Comparison of ENCODE assay signal across 8 cellular contexts in genomic region chr1:28235746-28236655, GRCh38. TPM values are rescaled to one million over a fixed set of nuclear protein-coding genes. Genes with fewer than 3 reads are reported as not detected.
A peak's percentile ranks its signal among the peaks of the same experiment; 100 is the strongest.
DNase-seq lines count a peak whose midpoint lies in the region; TF ChIP-seq lines count a peak whose summit lies in the region.

TSS of gene ATP5IF1 (plus strand) at chr1:28236124. CDS start at chr1:28236184, 60 bp downstream.

- peak within 1 kb of the TSS; percentile 96 for H3K9ac ChIP-seq in neural cell (ENCODE audit: low read length)

- no peak for TF ChIP-seq RAD21 in neural cell (conservative IDR thresholded peaks at IDR 0.05)

- 0 to 1% (median 1%) methylated on average over 41 to 61 of the region's 61 CpGs for WGBS in stomach, 5 donors

- H3F3A ChIP-seq in neural cell (ENCODE audit: insufficient read depth, low read length, poor library complexity, severe bottlenecking) = no peaks in the 10 kb centered on the region

- no peaks in the 10 kb centered on the region for H3K27me3 ChIP-seq in HAP-1 (ENCODE audit: low read depth)
- H3K27me3 ChIP-seq in MG63 = no peaks in the 10 kb centered on the region
- no peaks in the 10 kb centered on the region for H3K27me3 ChIP-seq in neural cell (ENCODE audit: insufficient read depth, low read depth, low read length)
- no peaks in the 10 kb centered on the region for H3K27me3 ChIP-seq in stomach

- H3K9me2 ChIP-seq in neural cell (ENCODE audit: insufficient read depth, low read length) = no peaks in the 10 kb centered on the region

- no peak for TF ChIP-seq EP300 in neural cell (conservative IDR thresholded peaks at IDR 0.05; ENCODE audit: poor library complexity, severe bottlenecking)
- no peak for TF ChIP-seq EP300 in stomach (IDR thresholded peaks at IDR 0.05)

- no peaks in the 10 kb centered on the region for H4K20me1 ChIP-seq in neural cell (ENCODE audit: insufficient read depth)

- peak within 1 kb of the TSS; percentile 76 for H2AFZ ChIP-seq in neural cell (ENCODE audit: low read depth, low read length)

- TF ChIP-seq POLR2A in stomach (IDR thresholded peaks at IDR 0.05) = peak in 3 of 4 donors; percentile 61 to 88 (median 71)

- peak; percentile 99 for DNase-seq in G401 (ENCODE audit: low spot score)
- peak; percentile 96 to 98 for DNase-seq in HAP-1 (ENCODE audit: low spot score in 2 of 2)
- DNase-seq in MG63 = peak; percentile 97
- DNase-seq in SHP77 (lab: John Stamatoyannopoulos, UW) = peak; percentile 97 to 98
- DNase-seq in activated effector memory CD4-positive, alpha-beta T cell treated with Interleukin-2 at 50 U/mL for 16 hours = peak; percentile 92
- peak; percentile 96 for DNase-seq in fibroblast of the conjunctiva (ENCODE audit: low read depth)
- DNase-seq in stomach = peak; percentile 98

- no peaks in the 10 kb centered on the region for H3K9me3 ChIP-seq in HAP-1
- H3K9me3 ChIP-seq in MG63 = no peaks in the 10 kb centered on the region
- no peaks in the 10 kb centered on the region for H3K9me3 ChIP-seq in neural cell (ENCODE audit: low read length)
- H3K9me3 ChIP-seq in stomach = no peaks in the 10 kb centered on the region

- peaks cover 10% of the 10 kb centered on the region; the same call in 1 of the 2 replicates for H3K4me1 ChIP-seq in HAP-1
- peaks cover 26 to 58% (median 45%) of the 10 kb centered on the region in 4 donors for H3K4me1 ChIP-seq in stomach

- in situ Hi-C loops in G401 (cut with HindIII; ENCODE audit: low sequenced_read_pairs) (no loop called here), HAP-1 (cut with MboI; ENCODE audit: low sequenced_read_pairs) (no loop called here)

- peak; percentile 45 for TF ChIP-seq CTCF in neural cell (IDR thresholded peaks at IDR 0.05; ENCODE audit: poor library complexity, severe bottlenecking)
- no peak for TF ChIP-seq CTCF in stomach (IDR thresholded peaks at IDR 0.05)

- peak within 1 kb of the TSS; percentile 93 for H3K27ac ChIP-seq in neural cell (ENCODE audit: low read length)
- H3K27ac ChIP-seq in stomach = peak within 1 kb of the TSS; percentile 88 to 97 (median 92)

- intact Hi-C loops in stomach (cut with DNase I; ENCODE audit: low total_unique reads) = no loop called here

- peaks cover 10% of the 10 kb centered on the region for H3K36me3 ChIP-seq in HAP-1 (replicated peaks)
- H3K36me3 ChIP-seq in MG63 = peaks cover 9% of the 10 kb centered on the region
- no peaks in the 10 kb centered on the region for H3K36me3 ChIP-seq in neural cell (ENCODE audit: insufficient read depth, low read length)
- peaks cover 0 to 14% (median 10%) of the 10 kb centered on the region in 4 donors for H3K36me3 ChIP-seq in stomach

- peak within 1 kb of the TSS; percentile 64 for H3K4me2 ChIP-seq in neural cell (ENCODE audit: low read length)

- H3K79me2 ChIP-seq in neural cell (replicated peaks; ENCODE audit: insufficient read depth, low read length) = peaks cover 30% of the 10 kb centered on the region

- H3K4me3 ChIP-seq in HAP-1 = peak within 1 kb of the TSS; percentile 98
- peak within 1 kb of the TSS; percentile 91 for H3K4me3 ChIP-seq in MG63
- H3K4me3 ChIP-seq in neural cell (ENCODE audit: low read length) = peak within 1 kb of the TSS; percentile 88
- peak within 1 kb of the TSS; percentile 85 to 98 (median 96) for H3K4me3 ChIP-seq in stomach

TF ChIP-seq in neural cell, 6 proteins besides CTCF, POLR2A, EP300 and RAD21:
- no peak for TF ChIP-seq EZH2 (IDR thresholded peaks at IDR 0.05; ENCODE audit: borderline replicate concordance, insufficient read depth, low read length, poor library complexity, severe bottlenecking)
- peak; percentile 99 for TF ChIP-seq TAF1 (IDR thresholded peaks at IDR 0.05; ENCODE audit: low read depth)
- peak; percentile 30 for TF ChIP-seq SMC3 (conservative IDR thresholded peaks at IDR 0.05; ENCODE audit: poor library complexity)
- peak; percentile 81 for TF ChIP-seq MXI1 (conservative IDR thresholded peaks at IDR 0.05; ENCODE audit: poor library complexity, severe bottlenecking)
- peak; percentile 93 for TF ChIP-seq REST (IDR thresholded peaks at IDR 0.05; ENCODE audit: borderline replicate concordance)
- TF ChIP-seq POLR2AphosphoS5 (IDR thresholded peaks at IDR 0.05) = peak; percentile 100

RNA-seq across cellular contexts. Expression of gene ATP5IF1, which starts in this region (rescaled TPM):
- total RNA-seq in G401 (2014; rRNA removed; shearing (Covaris generic)) = 79.9 and 135 TPM in 2 replicates
- total RNA-seq in MG63 (2014; rRNA removed; shearing (Covaris generic); ENCODE audit: low replicate concordance) = 56.3 and 244 TPM in 2 replicates
- polyA plus RNA-seq in neural cell (429 and 448 TPM in 2 replicates), stomach (100 to 1,000 TPM; 520 to 559 (median 540) TPM)
- polyA minus RNA-seq in neural cell = 74.7 and 88.0 TPM in 2 replicates
- 100 to 1,000 TPM; 146 to 548 (median 341) TPM for total RNA-seq in stomach

Comparison
In these comparisons a context has a peak if more than half of its experiments do, and no peak if none do; other contexts are left out.
1. Peak in every context shown above with its lines: DNase-seq, H3K4me3 ChIP-seq and H3K27ac ChIP-seq.